ENCODE assay signal across 8 cellular contexts in genomic region chr1:24558902-24559791, GRCh38. TPM values are rescaled to one million over a fixed set of nuclear protein-coding genes. Genes with fewer than 3 reads are reported as not detected.
DNase-seq lines count a peak whose midpoint lies in the region; ATAC-seq and TF ChIP-seq lines count a peak whose summit lies in the region.

No MANE protein-coding gene starts in this region.

- DNase-seq in AG10803 (ENCODE audit: low read depth) (peak; percentile 48), NB4 (ENCODE audit: low read depth) (peak; percentile 45), cardiac fibroblast (ENCODE audit: low read depth in 2 of 2) (peak; percentile 45 to 75), lower leg skin (ENCODE audit: low spot score in 2 of 2) (peak; percentile 45 to 87), GM13976 (ENCODE audit: low spot score) (no peak), NCI-H345 (lab: John Stamatoyannopoulos, UW) (no peak)
- no peak for DNase-seq in activated naive CD4-positive, alpha-beta T cell treated with anti-CD3 and anti-CD28 coated beads, Interleukin-2, amount 50 U/mL, for 72 hours (ENCODE audit: low spot score in 2 of 2)

- no peaks in the 10 kb centered on the region for H3K9me3 Mint-ChIP-seq in activated naive CD4-positive, alpha-beta T cell treated with anti-CD3 and anti-CD28 coated beads, Interleukin-2, amount 50 U/mL, for 72 hours

- H3K27ac Mint-ChIP-seq in activated naive CD4-positive, alpha-beta T cell treated with anti-CD3 and anti-CD28 coated beads, Interleukin-2, amount 50 U/mL, for 72 hours: no peak overlapping the region

- H3K36me3 Mint-ChIP-seq in activated naive CD4-positive, alpha-beta T cell treated with anti-CD3 and anti-CD28 coated beads, Interleukin-2, amount 50 U/mL, for 72 hours: no peaks in the 10 kb centered on the region

- WGBS in lower leg skin, 2 donors: 55 to 62% methylated on average over 12 of the region's 12 CpGs

- TF ChIP-seq POLR2A in NB4 (IDR thresholded peaks at IDR 0.05; ENCODE audit: extremely low read depth, insufficient read length) (no peak), lower leg skin (IDR thresholded peaks at IDR 0.05) (no peak)

- in situ Hi-C loops in GM13976 (cut with MboI; ENCODE audit: low sequenced_read_pairs, unreplicated experiment): no loop called here

- TF ChIP-seq CTCF in AG10803 (conservative IDR thresholded peaks at IDR 0.05; ENCODE audit: low read length): no peak
- TF ChIP-seq CTCF in NB4 (IDR thresholded peaks at IDR 0.05; ENCODE audit: low read depth, low read length): no peak
- no peak for TF ChIP-seq CTCF in cardiac fibroblast (IDR thresholded peaks at IDR 0.05; ENCODE audit: low read depth, low read length)
- TF ChIP-seq CTCF in lower leg skin (IDR thresholded peaks at IDR 0.05): no peak
- no peak for TF ChIP-seq CTCF in GM13976 (IDR thresholded peaks at IDR 0.05; ENCODE audit: borderline replicate concordance, control extremely low read depth, extremely low read depth, insufficient read depth, missing control alignments)

- no peak overlapping the region for H3K4me3 ChIP-seq in AG10803 (ENCODE audit: low read length)
- no peak overlapping the region for H3K4me3 ChIP-seq in NB4 (ENCODE audit: low read depth, low read length)
- no peak overlapping the region for H3K4me3 ChIP-seq in cardiac fibroblast (replicated peaks in 1 of 2; ENCODE audit: low read depth in 2 of 2, low read length in 2 of 2)
- no peak overlapping the region for H3K4me3 ChIP-seq in lower leg skin (ENCODE audit: low read depth, poor library complexity, severe bottlenecking)

- intact Hi-C loops in lower leg skin (cut with DNase I; ENCODE audit: low total_unique reads): no loop called here

- ATAC-seq in activated naive CD4-positive, alpha-beta T cell treated with anti-CD3 and anti-CD28 coated beads, Interleukin-2, amount 50 U/mL, for 72 hours: no peak
- ATAC-seq in HG03439 (IDR thresholded peaks at IDR 0.05; ENCODE audit: unreplicated experiment): no peak

RNA-seq across cellular contexts. Expression of gene NCMAP, which starts 3.3 kb away (rescaled TPM):
- 1 to 10 TPM in 1 of 4 donors, under 1 TPM in 3; 0.21 to 1.3 (median 0.60) TPM for total RNA-seq in lower leg skin
- total RNA-seq in activated naive CD4-positive, alpha-beta T cell treated with anti-CD3 and anti-CD28 coated beads, Interleukin-2, amount 50 U/mL, for 72 hours: under 1 TPM; 0.05 to 0.14 TPM

RNA-seq across cellular contexts. Expression of gene RCAN3, which starts 56.5 kb away (rescaled TPM):
- 10 to 100 TPM; 24.0 to 38.0 (median 29.4) TPM for total RNA-seq in lower leg skin
- total RNA-seq in activated naive CD4-positive, alpha-beta T cell treated with anti-CD3 and anti-CD28 coated beads, Interleukin-2, amount 50 U/mL, for 72 hours: 10 to 100 TPM; 43.6 to 51.8 TPM

Comparison
In these comparisons a context has a peak if more than half of its experiments do, and no peak if none do; other contexts are left out.
1. DNase-seq: peak in AG10803 (single experiment), NB4 (single experiment), cardiac fibroblast (2 of 2) and lower leg skin (2 of 2); none in activated naive CD4-positive, alpha-beta T cell treated with anti-CD3 and anti-CD28 coated beads, Interleukin-2, amount 50 U/mL, for 72 hours (0 of 2), GM13976 (single experiment) and NCI-H345 (single experiment).